8 cellular contexts compared by ENCODE assay signal in the genomic region with DNA sequence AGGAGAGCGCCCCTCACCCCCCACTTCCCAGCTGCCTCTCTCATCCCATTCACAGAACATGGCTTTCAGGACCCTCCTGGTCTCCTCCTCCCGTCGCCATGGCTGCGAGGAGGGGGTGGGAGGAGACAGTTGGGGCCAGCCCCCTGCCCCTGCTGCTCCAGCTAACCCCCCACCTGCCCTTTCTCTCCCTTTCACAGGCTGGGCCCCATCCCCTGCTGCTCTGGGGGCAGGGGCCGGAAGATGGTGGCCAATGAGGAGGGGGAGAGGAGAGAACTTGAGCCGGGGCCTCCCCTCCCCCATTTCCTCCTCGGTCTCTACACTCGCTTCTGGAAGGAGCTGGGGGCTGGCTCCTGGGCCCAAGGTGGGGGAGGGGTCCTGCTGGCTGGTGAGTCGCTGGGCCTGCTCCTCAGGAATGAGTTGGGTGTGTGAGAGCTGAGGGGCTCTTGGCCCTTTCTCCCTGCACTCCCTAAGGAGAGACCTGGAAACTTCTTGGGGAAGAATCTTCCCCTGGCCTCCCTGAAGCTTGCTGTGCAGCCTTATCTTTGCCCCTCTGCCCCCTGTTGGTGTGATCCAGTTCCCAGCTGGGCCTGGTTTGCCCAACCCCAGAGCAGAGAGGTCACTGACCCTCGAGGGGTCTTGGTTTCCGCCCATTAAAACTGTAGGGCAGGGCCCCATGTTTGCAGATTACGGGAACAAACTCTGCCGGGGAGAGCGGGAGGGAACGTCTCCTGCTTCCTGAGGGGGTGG. TPM values are rescaled to one million over a fixed set of nuclear protein-coding genes. Genes with fewer than 3 reads are reported as not detected.
DNase-seq lines count a peak whose midpoint lies in the region; ATAC-seq, FAIRE-seq and TF ChIP-seq lines count a peak whose summit lies in the region.

No MANE protein-coding gene starts in this region.

- peak; percentile 10 for TF ChIP-seq POLR2A in ovary (IDR thresholded peaks at IDR 0.05)

- H3K4me2 ChIP-seq in PC-3 (ENCODE audit: low read length), result peak overlapping the region; percentile 97

- H3K9ac ChIP-seq in PC-3 (ENCODE audit: low read length), result peak overlapping the region; percentile 83

- H3K79me2 ChIP-seq in PC-3 (ENCODE audit: low read length), result peaks cover 27% of the 10 kb centered on the region

- no TSS peak for BruUV-seq in PC-3 (replicated peaks; lab: Mats Ljungman, UMichigan)

- H3K4me3 ChIP-seq in PC-3 (ENCODE audit: low read length) (peak overlapping the region; percentile 91), ovary (peak overlapping the region; percentile 95), small intestine (ENCODE audit: low read depth in 1 of 2, low read length in 2 of 2) (no peak overlapping the region)

- no peak for FAIRE-seq in small intestine (lab: Jason Lieb, UNC)

- DNase-seq in GDM1 (lab: John Stamatoyannopoulos, UW) (peak; percentile 99), PC-3 (peak; percentile 51), epithelial cell of prostate (ENCODE audit: low read depth, low spot score) (no peak), ovary (peak in 3 of 5 donors; percentile 45 to 69 (median 55)), MV-4-11 (lab: John Stamatoyannopoulos, UW) (no peak), small intestine (no peak)
- no peak for DNase-seq in stimulated activated CD4-positive, alpha-beta T cell treated with anti-CD3 and anti-CD28 coated beads, Interleukin-4, amount 100 ng/mL, for 24 hours

- ATAC-seq in PC-3 (peak; percentile 7; the same call in 1 of the 2 replicates), HG02571 (IDR thresholded peaks at IDR 0.05; ENCODE audit: unreplicated experiment) (no peak)

- CTCF ChIA-PET in PC-3 (lab: Charles Lee), result interaction anchor here (2.8 kb wide), 1 partner anchor 146 kb away, joined by 12 read pairs; no protein-coding TSS in a partner anchor

- no peaks in the 10 kb centered on the region for H3K9me3 ChIP-seq in PC-3 (ENCODE audit: low read length)
- no peaks in the 10 kb centered on the region for H3K9me3 ChIP-seq in ovary
- no peaks in the 10 kb centered on the region for H3K9me3 ChIP-seq in small intestine (ENCODE audit: control insufficient read depth, low read depth)

- H3K36me3 ChIP-seq in PC-3 (ENCODE audit: low read depth, low read length) (no peaks in the 10 kb centered on the region), ovary (no peaks in the 10 kb centered on the region), small intestine (ENCODE audit: control insufficient read depth in 2 of 2, insufficient read depth in 2 of 2, low read length in 2 of 2) (no peaks in the 10 kb centered on the region)

- H3K9me2 ChIP-seq in PC-3 (replicated peaks; ENCODE audit: low read length), result no peaks in the 10 kb centered on the region

- 1 to 5% (median 2%) methylated on average over 15 of the region's 15 CpGs for WGBS in ovary, 3 donors
- WGBS in small intestine, 3 donors, result 17 to 41% (median 26%) methylated on average over 10 to 15 of the region's 15 CpGs

- H4K20me1 ChIP-seq in PC-3 (ENCODE audit: low read length), result no peaks in the 10 kb centered on the region

- no peak for TF ChIP-seq EP300 in ovary (IDR thresholded peaks at IDR 0.05)

- H2AFZ ChIP-seq in PC-3 (ENCODE audit: low read length), result peak overlapping the region; percentile 94

- POLR2A ChIA-PET in PC-3 (lab: Charles Lee; ENCODE audit: unreplicated experiment), result interaction anchor here (0.6 kb wide), 1 partner anchor 57 kb away, joined by 3 read pairs; no protein-coding TSS in a partner anchor

- H3F3A ChIP-seq in PC-3 (ENCODE audit: low read length, unreplicated experiment), result no peaks in the 10 kb centered on the region

- H3K4me1 ChIP-seq in PC-3 (ENCODE audit: insufficient read depth, low read length), result peaks cover 14% of the 10 kb centered on the region
- H3K4me1 ChIP-seq in ovary (ENCODE audit: insufficient read depth), result peaks cover 16% of the 10 kb centered on the region
- H3K4me1 ChIP-seq in small intestine (ENCODE audit: control insufficient read depth in 2 of 2, insufficient read depth in 1 of 2, low read depth in 1 of 2, low read length in 1 of 2), result peaks cover 0 to 6% of the 10 kb centered on the region in 2 donors

- 0 out of 2 replicates have a peak, but pooled peaks cover 2% of the 10 kb centered on the region for H3K27me3 ChIP-seq in PC-3 (ENCODE audit: low read length)
- H3K27me3 ChIP-seq in ovary, result no peaks in the 10 kb centered on the region
- no peaks in the 10 kb centered on the region for H3K27me3 ChIP-seq in small intestine (ENCODE audit: control insufficient read depth in 2 of 2, insufficient read depth in 2 of 2, low read length in 2 of 2)

- TF ChIP-seq CTCF in PC-3 (conservative IDR thresholded peaks at IDR 0.05; ENCODE audit: low read depth, low read length) (peak; percentile 29), ovary (IDR thresholded peaks at IDR 0.05) (no peak)

- intact Hi-C loops in PC-3 (cut with micrococcal nuclease) (loop anchor here (2.0 kb wide), 1 partner anchor 295 kb away; no protein-coding TSS in a partner anchor), ovary (cut with DNase I) (loop anchor here (2.0 to 10.0 kb wide), 5 partner anchors 71 to 315 kb away; a partner anchor contains a TSS)

- no peak overlapping the region for H3K27ac ChIP-seq in PC-3 (ENCODE audit: low read length)
- peak overlapping the region; percentile 55 for H3K27ac ChIP-seq in epithelial cell of prostate
- H3K27ac ChIP-seq in ovary, result peak overlapping the region in 1 of 2 donors; percentile 32
- H3K27ac ChIP-seq in small intestine (ENCODE audit: low read depth in 1 of 2, low read length in 1 of 2), result no peak overlapping the region

RNA-seq across cellular contexts. Expression of a gene that starts 10.2 kb away (rescaled TPM):
- total RNA-seq in PC-3 (2014; rRNA removed) (not detected in 2 replicates), ovary (10 to 100 TPM in 1 of 7 donors, 1 to 10 TPM in 6; 2.1 to 12.9 (median 4.4) TPM)
- polyA plus RNA-seq in ovary (10 to 100 TPM in 1 of 2 donors, 1 to 10 TPM in 1; 7.1 to 15.3 TPM), small intestine (1 to 10 TPM in 2 of 3 donors, not detected in 1; 1.4 to 2.2 TPM)

RNA-seq across cellular contexts. Expression of a gene that starts 18.1 kb away (rescaled TPM):
- total RNA-seq in PC-3 (2014; rRNA removed) (23.0 and 28.4 TPM in 2 replicates), ovary (10 to 100 TPM in 4 of 7 donors, 1 to 10 TPM in 3; 5.5 to 11.9 (median 11.1) TPM)
- polyA plus RNA-seq in ovary (10 to 100 TPM in 1 of 2 donors, 1 to 10 TPM in 1; 7.2 to 10.5 TPM), small intestine (10 to 100 TPM; 10.3 to 13.6 (median 12.3) TPM)

RNA-seq across cellular contexts. Expression of a gene that starts 28.4 kb away (rescaled TPM):
- total RNA-seq in PC-3 (2014; rRNA removed) (86.7 and 102 TPM in 2 replicates), ovary (10 to 100 TPM; 19.9 to 54.1 (median 39.9) TPM)
- polyA plus RNA-seq in ovary (10 to 100 TPM; 22.3 to 62.6 TPM), small intestine (10 to 100 TPM; 19.5 to 35.2 (median 25.9) TPM)

RNA-seq across cellular contexts. Expression of a gene that starts 42.0 kb away (rescaled TPM):
- total RNA-seq in PC-3 (2014; rRNA removed), result not detected in 2 replicates
- 100 to 1,000 TPM; 454 to 906 (median 709) TPM for total RNA-seq in ovary
- polyA plus RNA-seq in ovary, result 1,000 to 10,000 TPM in 1 of 2 donors, 100 to 1,000 TPM in 1; 731 to 2,358 TPM
- polyA plus RNA-seq in small intestine, result 100 to 1,000 TPM in 1 of 3 donors, 10 to 100 TPM in 1, 1 to 10 TPM in 1; 5.4 to 201 (median 17.6) TPM

Comparison
In these comparisons a context has a peak if more than half of its experiments do, and no peak if none do; other contexts are left out.
1. DNase-seq: peak in GDM1 (single experiment), PC-3 (single experiment) and ovary (3 of 5); none in epithelial cell of prostate (single experiment), stimulated activated CD4-positive, alpha-beta T cell treated with anti-CD3 and anti-CD28 coated beads, Interleukin-4, amount 100 ng/mL, for 24 hours (single experiment), MV-4-11 (single experiment) and small intestine (single experiment).
2. H3K4me3 ChIP-seq: peak in PC-3 (single experiment) and ovary (single experiment); none in small intestine (0 of 2).